In the genomic region with DNA sequence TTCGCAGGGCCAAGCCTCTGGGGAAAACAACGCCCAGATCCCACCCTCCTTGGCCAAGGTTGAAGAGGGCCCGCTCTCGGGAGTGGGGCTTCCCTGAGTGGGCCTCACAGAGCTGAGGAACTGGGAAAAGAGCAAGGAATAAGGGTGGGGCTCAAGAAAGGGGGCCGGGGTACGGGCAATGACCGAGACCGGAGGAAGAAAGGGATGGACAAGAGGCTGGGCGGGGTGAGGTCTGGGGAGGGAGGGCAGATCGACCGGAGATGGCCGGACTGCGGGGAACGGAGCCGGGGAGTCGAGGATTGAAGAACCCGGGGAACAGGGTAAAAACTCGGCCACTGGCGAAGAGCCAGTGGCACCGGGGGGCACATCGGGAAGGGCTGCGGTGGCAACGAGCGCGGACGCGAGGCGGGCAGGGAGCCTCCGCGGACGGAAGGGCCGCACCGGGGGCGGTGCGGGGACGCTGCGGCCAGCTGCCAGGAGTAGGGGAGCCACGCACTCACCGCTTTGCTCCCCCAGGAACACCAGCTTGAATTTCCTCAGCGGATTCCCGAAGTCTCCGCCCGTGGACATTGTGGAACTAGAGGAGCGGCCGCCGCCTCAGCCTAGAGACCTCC, we compare ENCODE assay signal across 8 cellular contexts. TPM values are rescaled to one million over a fixed set of nuclear protein-coding genes. Genes with fewer than 3 reads are reported as not detected.
A peak's percentile ranks its signal among the peaks of the same experiment; 100 is the strongest.
DNase-seq lines count a peak whose midpoint lies in the region; ATAC-seq and TF ChIP-seq lines count a peak whose summit lies in the region.

No MANE protein-coding gene starts in this region.

- peaks cover 26% of the 10 kb centered on the region for H3K4me1 Mint-ChIP-seq in activated T-helper 2 cell treated with anti-CD3 and anti-CD28 coated beads, Interferon-gamma antibody, Interleukin-2, Interleukin-4, amounts not matched to agents 10 μg/mL and 5 μg/mL and 100 μg/mL, durations not matched to agents 14 hours and 24 hours and 36 hours (ENCODE audit: low read depth)

- H3K27me3 Mint-ChIP-seq in activated T-helper 2 cell treated with anti-CD3 and anti-CD28 coated beads, Interferon-gamma antibody, Interleukin-2, Interleukin-4, amounts not matched to agents 10 μg/mL and 5 μg/mL and 100 μg/mL, durations not matched to agents 14 hours and 24 hours and 36 hours (ENCODE audit: low read depth): peaks cover 2% of the 10 kb centered on the region

- H3K27me3 ChIP-seq in KMS-11 (ENCODE audit: insufficient read depth, low read depth): no peaks in the 10 kb centered on the region

- H3K9ac ChIP-seq in KMS-11: peak overlapping the region; percentile 68

- H4K20me1 ChIP-seq in KMS-11 (ENCODE audit: insufficient read depth): no peaks in the 10 kb centered on the region

- DNase-seq in COLO668 (lab: John Stamatoyannopoulos, UW; ENCODE audit: unreplicated experiment) (peak; percentile 30), globus pallidus (ENCODE audit: low spot score) (peak; percentile 34), nucleus accumbens (lab: John Stamatoyannopoulos, UW) (peak in 38 of 56 donors; percentile 7 to 64 (median 41)), NOMO-1 treated with dmso at 0.1 percent for 144 hours (lab: John Stamatoyannopoulos, UW; ENCODE audit: unreplicated experiment) (no peak)
- DNase-seq in activated T-helper 2 cell treated with anti-CD3 and anti-CD28 coated beads, Interferon-gamma antibody, Interleukin-2, Interleukin-4, amounts not matched to agents 10 μg/mL and 5 μg/mL and 100 μg/mL, durations not matched to agents 14 hours and 24 hours and 36 hours (ENCODE audit: low spot score): no peak

- TF ChIP-seq CTCF in KMS-11 (conservative IDR thresholded peaks at IDR 0.05; ENCODE audit: low read depth, low read length): no peak

- peak overlapping the region; percentile 85 for H3K4me2 ChIP-seq in KMS-11

- no peaks in the 10 kb centered on the region for H3K36me3 ChIP-seq in KMS-11 (ENCODE audit: insufficient read depth)

- peaks cover 40% of the 10 kb centered on the region for H3K79me2 ChIP-seq in KMS-11 (ENCODE audit: insufficient read depth, low read depth)

- peaks cover 13% of the 10 kb centered on the region for H3K36me3 Mint-ChIP-seq in activated T-helper 2 cell treated with anti-CD3 and anti-CD28 coated beads, Interferon-gamma antibody, Interleukin-2, Interleukin-4, amounts not matched to agents 10 μg/mL and 5 μg/mL and 100 μg/mL, durations not matched to agents 14 hours and 24 hours and 36 hours (ENCODE audit: low read depth)

- H3K4me3 ChIP-seq in KMS-11 (IDR thresholded peaks at IDR 0.05; ENCODE audit: insufficient read depth, low read depth, low read length): no peak overlapping the region

- H3K27ac Mint-ChIP-seq in activated T-helper 2 cell treated with anti-CD3 and anti-CD28 coated beads, Interferon-gamma antibody, Interleukin-2, Interleukin-4, amounts not matched to agents 10 μg/mL and 5 μg/mL and 100 μg/mL, durations not matched to agents 14 hours and 24 hours and 36 hours: peak overlapping the region; percentile 80

- intact Hi-C loops in activated T-helper 2 cell treated with anti-CD3 and anti-CD28 coated beads, Interferon-gamma antibody, Interleukin-2, Interleukin-4, amounts not matched to agents 10 μg/mL and 5 μg/mL and 100 μg/mL, durations not matched to agents 14 hours and 24 hours and 36 hours (cut with micrococcal nuclease): no loop called here

- H3K4me3 Mint-ChIP-seq in activated T-helper 2 cell treated with anti-CD3 and anti-CD28 coated beads, Interferon-gamma antibody, Interleukin-2, Interleukin-4, amounts not matched to agents 10 μg/mL and 5 μg/mL and 100 μg/mL, durations not matched to agents 14 hours and 24 hours and 36 hours (ENCODE audit: low read depth): peak overlapping the region; percentile 93

- no peaks in the 10 kb centered on the region for H3K9me3 Mint-ChIP-seq in activated T-helper 2 cell treated with anti-CD3 and anti-CD28 coated beads, Interferon-gamma antibody, Interleukin-2, Interleukin-4, amounts not matched to agents 10 μg/mL and 5 μg/mL and 100 μg/mL, durations not matched to agents 14 hours and 24 hours and 36 hours

- H3K4me1 ChIP-seq in KMS-11 (ENCODE audit: low read depth, poor library complexity, severe bottlenecking): peaks cover 19% of the 10 kb centered on the region

- peak; percentile 6 for ATAC-seq in GM21423 (IDR thresholded peaks at IDR 0.05; ENCODE audit: unreplicated experiment)
- ATAC-seq in HG03565 (IDR thresholded peaks at IDR 0.05; ENCODE audit: unreplicated experiment): no peak

- H2AFZ ChIP-seq in KMS-11 (ENCODE audit: low read depth): peak overlapping the region; percentile 68

- peak overlapping the region; percentile 45; the same call in 1 of the 2 replicates for H3K27ac ChIP-seq in KMS-11

RNA-seq across cellular contexts. Expression of a gene that starts 0.7 kb away (rescaled TPM):
- total RNA-seq in activated T-helper 2 cell treated with anti-CD3 and anti-CD28 coated beads, Interferon-gamma antibody, Interleukin-2, Interleukin-4, amounts not matched to agents 10 μg/mL and 5 μg/mL and 100 μg/mL, durations not matched to agents 14 hours and 24 hours and 36 hours: 74.6 and 89.5 TPM in 2 replicates

RNA-seq across cellular contexts. Expression of a gene that starts 27.5 kb away (rescaled TPM):
- total RNA-seq in activated T-helper 2 cell treated with anti-CD3 and anti-CD28 coated beads, Interferon-gamma antibody, Interleukin-2, Interleukin-4, amounts not matched to agents 10 μg/mL and 5 μg/mL and 100 μg/mL, durations not matched to agents 14 hours and 24 hours and 36 hours: 63.1 and 67.1 TPM in 2 replicates

Comparison
In these comparisons a context has a peak if more than half of its experiments do, and no peak if none do; other contexts are left out.
1. DNase-seq: peak in COLO668 (single experiment), globus pallidus (single experiment) and nucleus accumbens (38 of 56); none in activated T-helper 2 cell treated with anti-CD3 and anti-CD28 coated beads, Interferon-gamma antibody, Interleukin-2, Interleukin-4, amounts not matched to agents 10 μg/mL and 5 μg/mL and 100 μg/mL, durations not matched to agents 14 hours and 24 hours and 36 hours (single experiment) and NOMO-1 treated with dmso at 0.1 percent for 144 hours (single experiment).